Comparison of ENCODE assay signal across 1 cellular context in the genomic region with DNA sequence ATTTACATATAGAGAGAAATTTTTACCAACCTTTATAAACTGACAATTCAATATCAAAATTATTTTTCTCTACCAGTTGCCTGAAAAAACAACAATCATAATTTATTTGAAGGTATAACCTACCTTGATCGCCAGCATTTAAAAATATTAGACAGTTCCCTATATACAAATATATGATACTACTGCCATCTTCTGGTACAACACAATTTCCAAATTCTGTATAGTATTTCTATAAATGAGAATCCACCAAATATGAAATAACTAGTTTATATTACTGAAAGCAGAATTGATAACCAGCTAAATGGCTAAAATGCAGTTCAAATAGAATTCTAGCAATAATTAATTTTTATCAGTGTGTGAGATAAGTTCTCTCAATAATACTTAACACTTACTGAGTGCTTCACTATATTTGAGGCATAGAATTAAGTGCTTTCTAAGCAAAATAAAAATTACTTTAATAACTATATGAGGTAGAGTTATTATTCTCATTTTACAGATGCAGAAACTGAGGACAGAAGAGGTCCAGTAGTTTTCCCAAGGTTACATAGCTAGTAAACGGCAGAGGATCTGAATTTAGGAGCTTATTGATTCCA.
TF ChIP-seq lines count a peak whose summit lies in the region.

No MANE protein-coding gene starts in this region.

TF ChIP-seq in A549, 52 proteins besides CTCF, POLR2A, EP300 and RAD21 (continued from another document):
- TF ChIP-seq PBX3 (IDR thresholded peaks at IDR 0.05): no peak
- TF ChIP-seq MAFK (IDR thresholded peaks at IDR 0.05; ENCODE audit: partially characterized antibody): no peak
- TF ChIP-seq ZFP36 (IDR thresholded peaks at IDR 0.05; ENCODE audit: borderline replicate concordance, partially characterized antibody): no peak
- TF ChIP-seq, protein P1, sequence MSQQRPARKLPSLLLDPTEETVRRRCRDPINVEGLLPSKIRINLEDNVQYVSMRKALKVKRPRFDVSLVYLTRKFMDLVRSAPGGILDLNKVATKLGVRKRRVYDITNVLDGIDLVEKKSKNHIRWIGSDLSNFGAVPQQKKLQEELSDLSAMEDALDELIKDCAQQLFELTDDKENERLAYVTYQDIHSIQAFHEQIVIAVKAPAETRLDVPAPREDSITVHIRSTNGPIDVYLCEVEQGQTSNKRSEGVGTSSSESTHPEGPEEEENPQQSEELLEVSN (IDR thresholded peaks at IDR 0.05; ENCODE audit: borderline replicate concordance, low read depth): no peak
- no peak for TF ChIP-seq ZC3H11A (IDR thresholded peaks at IDR 0.05)
